In genomic region chr2:234670804-234671203, GRCh38 we compare ENCODE assay signal across 21 cellular contexts.
"Had no signal": no experiment of that assay in that cellular context is flagged by ENCODE, and none has a peak within 500 bp of the region (broad histone marks: within the 10 kb centered on the region; RNA-seq: fewer than 3 reads in every experiment).

No MANE protein-coding gene starts in this region.

- H3K27me3 Mint-ChIP-seq: type B pancreatic cell had no signal

- H3K4me1 Mint-ChIP-seq: activated CD4-positive, alpha-beta T cell treated with anti-CD3 and anti-CD28 coated beads for 36 hours; activated T-helper 17 cell treated with anti-CD3 and anti-CD28 coated beads, Interleukin-2, amount 50 U/mL, for 72 hours; stimulated activated effector memory CD8-positive, alpha-beta T cell treated with anti-CD3 and anti-CD28 coated beads, Interleukin-12 subunit alpha, Interleukin-12 subunit beta, amount 100 ng/mL, for 72 hours had no signal

- H3K4me1 ChIP-seq: left lung, prostate gland had no signal

- H3K27ac ChIP-seq: left lung, prostate gland, skin epidermis, stomach had no signal

- H3K27ac Mint-ChIP-seq: activated CD4-positive, alpha-beta memory T cell treated with anti-CD3 and anti-CD28 coated beads for 36 hours; activated CD4-positive, alpha-beta T cell treated with anti-CD3 and anti-CD28 coated beads for 36 hours; activated T-helper 17 cell treated with anti-CD3 and anti-CD28 coated beads, Interleukin-2, amount 50 U/mL, for 72 hours; stimulated activated effector memory CD8-positive, alpha-beta T cell treated with anti-CD3 and anti-CD28 coated beads, Interleukin-12 subunit alpha, Interleukin-12 subunit beta, amount 100 ng/mL, for 72 hours; T-helper 2 cell treated with Interferon-gamma antibody and Interleukin-4, amounts not matched to agents 5 μg/mL and 100 μg/mL, for 36 hours; type B pancreatic cell; WTC11 had no signal

- H3K4me3 ChIP-seq: left lung, prostate gland, skin epidermis, stomach had no signal

- ATAC-seq: activated CD4-positive, alpha-beta T cell treated with anti-CD3 and anti-CD28 coated beads for 36 hours; activated T-helper 17 cell treated with anti-CD3 and anti-CD28 coated beads, Interleukin-2, amount 50 U/mL, for 72 hours; left lung; right cardiac atrium; stimulated activated effector memory CD8-positive, alpha-beta T cell treated with anti-CD3 and anti-CD28 coated beads, Interleukin-12 subunit alpha, Interleukin-12 subunit beta, amount 100 ng/mL, for 72 hours; WTC11 had no signal

- H3K36me3 Mint-ChIP-seq: activated CD4-positive, alpha-beta memory T cell treated with anti-CD3 and anti-CD28 coated beads for 36 hours; stimulated activated effector memory CD8-positive, alpha-beta T cell treated with anti-CD3 and anti-CD28 coated beads, Interleukin-12 subunit alpha, Interleukin-12 subunit beta, amount 100 ng/mL, for 72 hours; type B pancreatic cell had no signal

- H3K36me3 ChIP-seq: left lung, prostate gland, stomach had no signal

- H3K27me3 ChIP-seq: left lung, stomach had no signal

- H3K9me3 ChIP-seq: left lung, prostate gland, stomach had no signal

- DNase-seq: activated CD4-positive, alpha-beta memory T cell treated with anti-CD3 and anti-CD28 coated beads for 36 hours; activated CD4-positive, alpha-beta T cell treated with anti-CD3 and anti-CD28 coated beads for 36 hours; activated naive CD4-positive, alpha-beta T cell treated with Interleukin-2 at 50 U/mL for 16 hours; activated T-cell treated with anti-CD3 and anti-CD28 coated beads, Interleukin-2, amount 50 U/mL, for 1 hour; caudate nucleus; head of caudate nucleus; left lung; right cardiac atrium; stimulated activated CD4-positive, alpha-beta T cell treated with anti-CD3 and anti-CD28 coated beads, Interleukin-15, amount 100 ng/mL, for 24 hours; stimulated activated CD4-positive, alpha-beta T cell treated with anti-CD3 and anti-CD28 coated beads, Interleukin-4, amount 100 ng/mL, for 24 hours; stomach had no signal

- FAIRE-seq: colon, frontal cortex, TTC549 had no signal

- H3K4me3 Mint-ChIP-seq: activated CD4-positive, alpha-beta memory T cell treated with anti-CD3 and anti-CD28 coated beads for 36 hours; activated CD4-positive, alpha-beta T cell treated with anti-CD3 and anti-CD28 coated beads for 36 hours; activated T-helper 17 cell treated with anti-CD3 and anti-CD28 coated beads, Interleukin-2, amount 50 U/mL, for 72 hours; stimulated activated effector memory CD8-positive, alpha-beta T cell treated with anti-CD3 and anti-CD28 coated beads, Interleukin-12 subunit alpha, Interleukin-12 subunit beta, amount 100 ng/mL, for 72 hours; T-helper 2 cell treated with Interferon-gamma antibody and Interleukin-4, amounts not matched to agents 5 μg/mL and 100 μg/mL, for 36 hours; type B pancreatic cell; WTC11 had no signal

- H3K9me3 Mint-ChIP-seq: activated CD4-positive, alpha-beta memory T cell treated with anti-CD3 and anti-CD28 coated beads for 36 hours; activated T-helper 17 cell treated with anti-CD3 and anti-CD28 coated beads, Interleukin-2, amount 50 U/mL, for 72 hours; stimulated activated effector memory CD8-positive, alpha-beta T cell treated with anti-CD3 and anti-CD28 coated beads, Interleukin-12 subunit alpha, Interleukin-12 subunit beta, amount 100 ng/mL, for 72 hours; T-helper 2 cell treated with Interferon-gamma antibody and Interleukin-4, amounts not matched to agents 5 μg/mL and 100 μg/mL, for 36 hours had no signal
